Comparison of ENCODE assay signal across 8 cellular contexts in genomic region chr20:2799688-2800589, GRCh38. TPM values are rescaled to one million over a fixed set of nuclear protein-coding genes. Genes with fewer than 3 reads are reported as not detected.
DNase-seq lines count a peak whose midpoint lies in the region; ATAC-seq and TF ChIP-seq lines count a peak whose summit lies in the region.

No MANE protein-coding gene starts in this region.

- H3K9ac ChIP-seq in iPS-15b (ENCODE audit: low read depth, low read length) = peak overlapping the region; percentile 2

- H3K9me2 ChIP-seq in GM23338 (ENCODE audit: insufficient read depth) = no peaks in the 10 kb centered on the region

- CTCF ChIA-PET in activated CD8-positive, alpha-beta T cell treated with anti-CD3 and anti-CD28 coated beads for 36 hours (lab: Charles Lee) = interaction anchor here (1.1 to 1.8 kb wide), 3 partner anchors 17 to 47 kb away, joined by 3 to 5 read pairs (median 3); partner anchors contain the start of gene TMEM239

- H3K4me3 Mint-ChIP-seq in CD4-positive, CD25-positive, alpha-beta regulatory T cell = peak overlapping the region; percentile 31 to 85 (median 66)
- peak overlapping the region; percentile 97 for H3K4me3 Mint-ChIP-seq in GM23338
- H3K4me3 Mint-ChIP-seq in activated CD8-positive, alpha-beta T cell treated with anti-CD3 and anti-CD28 coated beads for 36 hours = peak overlapping the region; percentile 76

- peaks cover 3% of the 10 kb centered on the region for H3K36me3 Mint-ChIP-seq in CD4-positive, CD25-positive, alpha-beta regulatory T cell
- H3K36me3 Mint-ChIP-seq in GM23338 (ENCODE audit: low read depth) = peaks cover 32% of the 10 kb centered on the region
- H3K36me3 Mint-ChIP-seq in activated CD8-positive, alpha-beta T cell treated with anti-CD3 and anti-CD28 coated beads for 36 hours (ENCODE audit: low read depth) = peaks cover 5% of the 10 kb centered on the region

- no peak for TF ChIP-seq CTCF in GM23338 (conservative IDR thresholded peaks at IDR 0.05; ENCODE audit: low read depth in 2 of 2)
- TF ChIP-seq CTCF in activated CD8-positive, alpha-beta T cell treated with anti-CD3 and anti-CD28 coated beads for 36 hours (IDR thresholded peaks at IDR 0.05) = no peak
- no peak for TF ChIP-seq CTCF in stomach (IDR thresholded peaks at IDR 0.05)

- H3K27me3 ChIP-seq in CD4-positive, CD25-positive, alpha-beta regulatory T cell (ENCODE audit: control insufficient read depth, insufficient read depth, low read length) = peaks cover 21% of the 10 kb centered on the region
- H3K27me3 ChIP-seq in GM23338 (ENCODE audit: insufficient read depth) (peaks cover 61% of the 10 kb centered on the region), iPS-15b (ENCODE audit: control insufficient read depth, insufficient read depth, low read length) (peaks cover 46% of the 10 kb centered on the region), stomach (peaks cover 5 to 99% (median 59%) of the 10 kb centered on the region in 3 donors)

- H2AFZ ChIP-seq in GM23338 = peak overlapping the region; percentile 97

- peaks cover 6 to 35% (median 13%) of the 10 kb centered on the region in 4 donors for H3K4me1 Mint-ChIP-seq in CD4-positive, CD25-positive, alpha-beta regulatory T cell
- peaks cover 30% of the 10 kb centered on the region for H3K4me1 Mint-ChIP-seq in GM23338
- H3K4me1 Mint-ChIP-seq in activated CD8-positive, alpha-beta T cell treated with anti-CD3 and anti-CD28 coated beads for 36 hours (ENCODE audit: low read depth) = peaks cover 22% of the 10 kb centered on the region

- 0 out of 2 replicates have a peak, but pooled peaks cover 4% of the 10 kb centered on the region for H3F3A ChIP-seq in GM23338 (replicated peaks; ENCODE audit: low read depth)

- H3K9me3 Mint-ChIP-seq in CD4-positive, CD25-positive, alpha-beta regulatory T cell = peaks cover 0 to 3% (median 0%) of the 10 kb centered on the region in 7 donors
- no peaks in the 10 kb centered on the region for H3K9me3 Mint-ChIP-seq in GM23338
- no peaks in the 10 kb centered on the region for H3K9me3 Mint-ChIP-seq in activated CD8-positive, alpha-beta T cell treated with anti-CD3 and anti-CD28 coated beads for 36 hours

- peak in 1 of 3 donors; percentile 16 for DNase-seq in CD4-positive, CD25-positive, alpha-beta regulatory T cell
- peak; percentile 56 for DNase-seq in GM23338 (ENCODE audit: low spot score)
- peak; percentile 33 for DNase-seq in activated CD8-positive, alpha-beta T cell treated with anti-CD3 and anti-CD28 coated beads for 36 hours
- no peak for DNase-seq in stomach
- no peak for DNase-seq in RKO (ENCODE audit: low spot score)
- DNase-seq in SHP77 treated with DMSO at 0.1 percent for 48 hours (lab: John Stamatoyannopoulos, UW) = no peak

- H3K4me1 ChIP-seq in CD4-positive, CD25-positive, alpha-beta regulatory T cell (ENCODE audit: control insufficient read depth, insufficient read depth, low read length, poor library complexity, severe bottlenecking) = peaks cover 14% of the 10 kb centered on the region
- peaks cover 24% of the 10 kb centered on the region for H3K4me1 ChIP-seq in GM23338 (ENCODE audit: insufficient read depth)
- H3K4me1 ChIP-seq in iPS-15b (ENCODE audit: control insufficient read depth, insufficient read depth, low read length) = peaks cover 5% of the 10 kb centered on the region
- peaks cover 5 to 28% (median 24%) of the 10 kb centered on the region in 4 donors for H3K4me1 ChIP-seq in stomach

- no peaks in the 10 kb centered on the region for H3K79me2 ChIP-seq in GM23338 (replicated peaks; ENCODE audit: insufficient read depth)

- no peak overlapping the region for H3K4me3 ChIP-seq in CD4-positive, CD25-positive, alpha-beta regulatory T cell (ENCODE audit: low read depth, low read length)
- H3K4me3 ChIP-seq in GM23338 (peak overlapping the region; percentile 79), iPS-15b (ENCODE audit: low read depth, low read length) (peak overlapping the region; percentile 86), stomach (peak overlapping the region; percentile 15 to 53 (median 30))

- H4K20me1 ChIP-seq in GM23338 (replicated peaks; ENCODE audit: insufficient read depth) = peaks cover 3% of the 10 kb centered on the region; the same call in 1 of the 2 replicates

- no peaks in the 10 kb centered on the region for H3K36me3 ChIP-seq in CD4-positive, CD25-positive, alpha-beta regulatory T cell (ENCODE audit: control insufficient read depth, insufficient read depth, low read length)
- no peaks in the 10 kb centered on the region for H3K36me3 ChIP-seq in GM23338 (ENCODE audit: insufficient read depth)
- H3K36me3 ChIP-seq in iPS-15b (ENCODE audit: control insufficient read depth, insufficient read depth, low read length) = peaks cover 19% of the 10 kb centered on the region
- no peaks in the 10 kb centered on the region for H3K36me3 ChIP-seq in stomach

- TF ChIP-seq EP300 in stomach (IDR thresholded peaks at IDR 0.05) = no peak

- H3K27me3 Mint-ChIP-seq in CD4-positive, CD25-positive, alpha-beta regulatory T cell = peaks cover 66% of the 10 kb centered on the region
- peaks cover 52% of the 10 kb centered on the region for H3K27me3 Mint-ChIP-seq in GM23338 (ENCODE audit: insufficient read depth, low read depth, poor library complexity)
- peaks cover 55% of the 10 kb centered on the region for H3K27me3 Mint-ChIP-seq in activated CD8-positive, alpha-beta T cell treated with anti-CD3 and anti-CD28 coated beads for 36 hours

- H3K4me2 ChIP-seq in GM23338 = peak overlapping the region; percentile 98

- intact Hi-C loops in activated CD8-positive, alpha-beta T cell treated with anti-CD3 and anti-CD28 coated beads for 36 hours (cut with micrococcal nuclease) = no loop called here
- intact Hi-C loops in stomach (cut with DNase I; ENCODE audit: low total_unique reads) = no loop called here

- POLR2A ChIA-PET in activated CD8-positive, alpha-beta T cell treated with anti-CD3 and anti-CD28 coated beads for 36 hours (lab: Charles Lee) = interaction anchor here (1.3 kb wide), 1 partner anchor 40 kb away, joined by 5 read pairs; the partner anchor contains the start of genes PCED1A and VPS16

- TF ChIP-seq POLR2A in stomach (IDR thresholded peaks at IDR 0.05) = no peak

- H3K27ac Mint-ChIP-seq in CD4-positive, CD25-positive, alpha-beta regulatory T cell = peak overlapping the region in 2 of 3 donors; percentile 3 to 72
- H3K27ac Mint-ChIP-seq in GM23338 = peak overlapping the region; percentile 81
- peak overlapping the region; percentile 23 for H3K27ac Mint-ChIP-seq in activated CD8-positive, alpha-beta T cell treated with anti-CD3 and anti-CD28 coated beads for 36 hours

- 3 to 7% (median 4%) methylated on average over 28 to 70 of the region's 70 CpGs for whole genome bisulfite sequencing in stomach, 5 donors

- H3K27ac ChIP-seq in CD4-positive, CD25-positive, alpha-beta regulatory T cell (ENCODE audit: insufficient read depth, low read length, poor library complexity, severe bottlenecking) = no peak overlapping the region
- H3K27ac ChIP-seq in GM23338 (ENCODE audit: low read depth) (no peak overlapping the region), stomach (no peak overlapping the region)

- ATAC-seq in CD4-positive, CD25-positive, alpha-beta regulatory T cell (ENCODE audit: low read depth in 2 of 2) = no peak
- ATAC-seq in GM23338 (peak; percentile 44), GM19455 (IDR thresholded peaks at IDR 0.05; ENCODE audit: unreplicated experiment) (no peak)
- ATAC-seq in activated CD8-positive, alpha-beta T cell treated with anti-CD3 and anti-CD28 coated beads for 36 hours = peak; percentile 32

- H3K9me3 ChIP-seq in CD4-positive, CD25-positive, alpha-beta regulatory T cell (ENCODE audit: control insufficient read depth in 2 of 2, low read length in 2 of 2) = no peaks in the 10 kb centered on the region
- H3K9me3 ChIP-seq in iPS-15b (ENCODE audit: control insufficient read depth, insufficient read depth, low read length) (no peaks in the 10 kb centered on the region), stomach (no peaks in the 10 kb centered on the region)

RNA-seq across cellular contexts. Expression of gene CPXM1, which starts 0.5 kb away (rescaled TPM):
- total RNA-seq in CD4-positive, CD25-positive, alpha-beta regulatory T cell = 1.2 TPM
- polyA plus RNA-seq in CD4-positive, CD25-positive, alpha-beta regulatory T cell = under 1 TPM in 1 of 4 donors, not detected in 3; 0.10 TPM
- total RNA-seq in GM23338 (2014; rRNA removed; shearing (Covaris generic)) = 21.5 and 29.3 TPM in 2 replicates
- polyA plus RNA-seq in GM23338 (2016; fragmentation: Nextera tagmentation; extraction: Ambion mirVana) = 15.3 and 17.0 TPM in 2 replicates
- total RNA-seq in activated CD8-positive, alpha-beta T cell treated with anti-CD3 and anti-CD28 coated beads for 36 hours = 1 to 10 TPM; 2.0 to 2.9 TPM
- total RNA-seq in stomach = 10 to 100 TPM in 1 of 5 donors, 1 to 10 TPM in 1, not detected in 3; 1.2 to 16.2 TPM
- polyA plus RNA-seq in stomach = 1 to 10 TPM in 1 of 3 donors, under 1 TPM in 2; 0.50 to 1.2 (median 0.92) TPM

RNA-seq across cellular contexts. Expression of gene C20orf141, which starts 14.8 kb away (rescaled TPM):
- total RNA-seq in CD4-positive, CD25-positive, alpha-beta regulatory T cell = not detected
- polyA plus RNA-seq in CD4-positive, CD25-positive, alpha-beta regulatory T cell = not detected
- total RNA-seq in GM23338 (2014; rRNA removed; shearing (Covaris generic)) = not detected in 2 replicates
- polyA plus RNA-seq in GM23338 (2016; fragmentation: Nextera tagmentation; extraction: Ambion mirVana) = not detected in 2 replicates
- total RNA-seq in activated CD8-positive, alpha-beta T cell treated with anti-CD3 and anti-CD28 coated beads for 36 hours = not detected
- not detected for total RNA-seq in stomach
- not detected for polyA plus RNA-seq in stomach

RNA-seq across cellular contexts. Expression of gene TMEM239, which starts 16.2 kb away (rescaled TPM):
- total RNA-seq in CD4-positive, CD25-positive, alpha-beta regulatory T cell = not detected
- not detected for polyA plus RNA-seq in CD4-positive, CD25-positive, alpha-beta regulatory T cell
- total RNA-seq in GM23338 (2014; rRNA removed; shearing (Covaris generic)) = not detected in 2 replicates
- polyA plus RNA-seq in GM23338 (2016; fragmentation: Nextera tagmentation; extraction: Ambion mirVana) (not detected in 2 replicates), stomach (not detected)
- total RNA-seq in activated CD8-positive, alpha-beta T cell treated with anti-CD3 and anti-CD28 coated beads for 36 hours = not detected
- total RNA-seq in stomach = under 1 TPM in 1 of 5 donors, not detected in 4; 0.18 TPM

RNA-seq across cellular contexts. Expression of gene PCED1A, which starts 40.5 kb away (rescaled TPM):
- total RNA-seq in CD4-positive, CD25-positive, alpha-beta regulatory T cell = 47.2 TPM
- 10 to 100 TPM; 17.8 to 24.9 (median 19.5) TPM for polyA plus RNA-seq in CD4-positive, CD25-positive, alpha-beta regulatory T cell
- total RNA-seq in GM23338 (2014; rRNA removed; shearing (Covaris generic)) = 8.9 and 9.9 TPM in 2 replicates
- polyA plus RNA-seq in GM23338 (2016; fragmentation: Nextera tagmentation; extraction: Ambion mirVana) (5.0 and 5.3 TPM in 2 replicates), stomach (10 to 100 TPM; 43.0 to 65.0 (median 44.1) TPM)
- 10 to 100 TPM; 33.9 to 34.3 TPM for total RNA-seq in activated CD8-positive, alpha-beta T cell treated with anti-CD3 and anti-CD28 coated beads for 36 hours
- 100 to 1,000 TPM in 2 of 5 donors, 10 to 100 TPM in 3; 10.3 to 166 (median 44.9) TPM for total RNA-seq in stomach

RNA-seq across cellular contexts. Expression of gene VPS16, which starts 40.6 kb away (rescaled TPM):
- total RNA-seq in CD4-positive, CD25-positive, alpha-beta regulatory T cell = 53.9 TPM
- polyA plus RNA-seq in CD4-positive, CD25-positive, alpha-beta regulatory T cell = 10 to 100 TPM; 30.6 to 35.3 (median 30.9) TPM
- total RNA-seq in GM23338 (2014; rRNA removed; shearing (Covaris generic)) = 17.7 and 20.4 TPM in 2 replicates
- polyA plus RNA-seq in GM23338 (2016; fragmentation: Nextera tagmentation; extraction: Ambion mirVana) = 11.2 and 13.5 TPM in 2 replicates
- total RNA-seq in activated CD8-positive, alpha-beta T cell treated with anti-CD3 and anti-CD28 coated beads for 36 hours = 10 to 100 TPM; 34.5 to 38.7 TPM
- total RNA-seq in stomach = 10 to 100 TPM in 4 of 5 donors, 1 to 10 TPM in 1; 5.8 to 23.7 (median 20.6) TPM
- 10 to 100 TPM; 31.4 to 53.0 (median 42.6) TPM for polyA plus RNA-seq in stomach

Comparison
In these comparisons a context has a peak if more than half of its experiments do, and no peak if none do; other contexts are left out.
1. ATAC-seq: peak in GM23338 (single experiment) and activated CD8-positive, alpha-beta T cell treated with anti-CD3 and anti-CD28 coated beads for 36 hours (single experiment); none in CD4-positive, CD25-positive, alpha-beta regulatory T cell (0 of 2) and GM19455 (single experiment).
2. DNase-seq: peak in GM23338 (single experiment) and activated CD8-positive, alpha-beta T cell treated with anti-CD3 and anti-CD28 coated beads for 36 hours (single experiment); none in stomach (single experiment), RKO (single experiment) and SHP77 treated with DMSO at 0.1 percent for 48 hours (single experiment).
3. H3K27ac Mint-ChIP-seq: peak in every context shown above with its lines; median percentile 81 in GM23338; 38 in CD4-positive, CD25-positive, alpha-beta regulatory T cell; 23 in activated CD8-positive, alpha-beta T cell treated with anti-CD3 and anti-CD28 coated beads for 36 hours.
4. Peak in every context shown above with its lines, with median percentiles within 50 percentile points of each other: H3K4me3 Mint-ChIP-seq.